15 cellular contexts compared by ENCODE assay signal in the genomic region with DNA sequence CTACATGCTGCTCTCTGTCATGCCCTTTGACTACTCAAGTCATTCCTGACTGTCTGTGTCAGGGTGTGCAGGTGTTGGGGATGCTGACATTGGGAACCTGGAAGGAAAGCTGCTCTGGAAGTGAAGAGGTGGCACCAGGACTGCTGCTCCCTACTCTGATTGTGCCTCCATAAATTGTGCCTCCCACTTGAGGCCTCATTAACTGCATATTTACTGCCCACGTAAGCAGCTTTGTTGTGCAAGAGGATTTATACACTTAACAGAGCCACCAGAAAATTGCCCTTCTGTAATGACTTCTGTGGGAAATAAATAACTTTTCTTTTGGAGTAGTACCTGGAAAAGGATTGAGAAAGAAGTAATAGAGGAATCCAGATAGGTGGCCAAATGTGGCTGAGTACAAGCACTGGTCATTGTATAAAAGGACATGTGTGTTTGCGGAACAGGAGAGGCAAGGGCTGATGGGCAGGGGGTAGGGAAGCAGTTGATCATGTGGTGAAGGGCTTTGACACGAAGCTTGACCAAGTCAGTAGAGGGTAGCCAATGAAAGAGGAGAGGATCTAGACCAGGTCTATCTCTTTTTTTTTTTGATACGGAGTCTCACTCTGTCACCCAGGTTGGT.
"Had no signal": no experiment of that assay in that cellular context is flagged by ENCODE, and none has a peak within 500 bp of the region (broad histone marks: within the 10 kb centered on the region; RNA-seq: fewer than 3 reads in every experiment).

No MANE protein-coding gene starts in this region.

- ATAC-seq: activated T-cell treated with anti-CD3 and anti-CD28 coated beads, Interleukin-2, amount 50 U/mL, for 4 hours; heart left ventricle; right cardiac atrium had no signal

- H3K9me3 Mint-ChIP-seq: activated naive CD8-positive, alpha-beta T cell treated with anti-CD3 and anti-CD28 coated beads, Interleukin-2, amount 10 ng/mL, durations not matched to agents 7 days and 5 days; activated T-cell treated with anti-CD3 and anti-CD28 coated beads, Interleukin-2, amount 50 U/mL, for 4 hours; stimulated activated naive CD8-positive, alpha-beta T cell treated with anti-CD3 and anti-CD28 coated beads, Interleukin-15, Interleukin-2, amounts not matched to agents 100 ng/mL and 50 ng/mL, for 24 hours had no signal

- H3K4me3 ChIP-seq: breast epithelium, heart left ventricle had no signal

- DNase-seq: activated CD4-positive, alpha-beta T cell treated with anti-CD3 and anti-CD28 coated beads for 1 hour; activated CD4-positive, alpha-beta T cell treated with anti-CD3 and anti-CD28 coated beads, Interleukin-2, amount 50 U/mL, for 48 hours; activated effector memory CD4-positive, alpha-beta T cell treated with anti-CD3 and anti-CD28 coated beads, Interleukin-2, amount 50 U/mL, for 16 hours; activated naive CD8-positive, alpha-beta T cell treated with anti-CD3 and anti-CD28 coated beads, Interleukin-2, amount 10 ng/mL, durations not matched to agents 7 days and 5 days; activated T-cell treated with anti-CD3 and anti-CD28 coated beads, Interleukin-2, amount 50 U/mL, for 4 hours; aorta; foreskin melanocyte; heart left ventricle; islet precursor cell; naive B cell; right cardiac atrium; T-helper 9 cell had no signal

- H3K27ac Mint-ChIP-seq: activated naive CD8-positive, alpha-beta T cell treated with anti-CD3 and anti-CD28 coated beads, Interleukin-2, amount 10 ng/mL, durations not matched to agents 7 days and 5 days; stimulated activated naive CD8-positive, alpha-beta T cell treated with anti-CD3 and anti-CD28 coated beads, Interleukin-15, Interleukin-2, amounts not matched to agents 100 ng/mL and 50 ng/mL, for 24 hours had no signal

- H3K9me3 ChIP-seq: breast epithelium, heart left ventricle, neutrophil had no signal

- H3K27me3 Mint-ChIP-seq: activated naive CD8-positive, alpha-beta T cell treated with anti-CD3 and anti-CD28 coated beads, Interleukin-2, amount 10 ng/mL, durations not matched to agents 7 days and 5 days; naive B cell; stimulated activated naive CD8-positive, alpha-beta T cell treated with anti-CD3 and anti-CD28 coated beads, Interleukin-15, Interleukin-2, amounts not matched to agents 100 ng/mL and 50 ng/mL, for 24 hours had no signal

- H3K4me1 Mint-ChIP-seq: activated naive CD8-positive, alpha-beta T cell treated with anti-CD3 and anti-CD28 coated beads, Interleukin-2, amount 10 ng/mL, durations not matched to agents 7 days and 5 days; naive B cell had no signal

- H3K36me3 ChIP-seq: breast epithelium, heart left ventricle, neutrophil had no signal

- H3K36me3 Mint-ChIP-seq: activated naive CD8-positive, alpha-beta T cell treated with anti-CD3 and anti-CD28 coated beads, Interleukin-2, amount 10 ng/mL, durations not matched to agents 7 days and 5 days had no signal

- H3K4me3 Mint-ChIP-seq: activated naive CD8-positive, alpha-beta T cell treated with anti-CD3 and anti-CD28 coated beads, Interleukin-2, amount 10 ng/mL, durations not matched to agents 7 days and 5 days; activated T-cell treated with anti-CD3 and anti-CD28 coated beads, Interleukin-2, amount 50 U/mL, for 4 hours; naive B cell; stimulated activated naive CD8-positive, alpha-beta T cell treated with anti-CD3 and anti-CD28 coated beads, Interleukin-15, Interleukin-2, amounts not matched to agents 100 ng/mL and 50 ng/mL, for 24 hours had no signal

- H3K4me1 ChIP-seq: breast epithelium had no signal
